In genomic region chr9:93959739-93960154, GRCh38 we compare ENCODE assay signal across 1 cellular context.
TF ChIP-seq lines count a peak whose summit lies in the region.

No MANE protein-coding gene starts in this region.

TF ChIP-seq in H1, 55 proteins besides CTCF, POLR2A, EP300 and RAD21 (continued from another document):
- no peak for TF ChIP-seq ATF3 (IDR thresholded peaks at IDR 0.05; ENCODE audit: insufficient read depth, low read depth, low read length)
